In the genomic region with DNA sequence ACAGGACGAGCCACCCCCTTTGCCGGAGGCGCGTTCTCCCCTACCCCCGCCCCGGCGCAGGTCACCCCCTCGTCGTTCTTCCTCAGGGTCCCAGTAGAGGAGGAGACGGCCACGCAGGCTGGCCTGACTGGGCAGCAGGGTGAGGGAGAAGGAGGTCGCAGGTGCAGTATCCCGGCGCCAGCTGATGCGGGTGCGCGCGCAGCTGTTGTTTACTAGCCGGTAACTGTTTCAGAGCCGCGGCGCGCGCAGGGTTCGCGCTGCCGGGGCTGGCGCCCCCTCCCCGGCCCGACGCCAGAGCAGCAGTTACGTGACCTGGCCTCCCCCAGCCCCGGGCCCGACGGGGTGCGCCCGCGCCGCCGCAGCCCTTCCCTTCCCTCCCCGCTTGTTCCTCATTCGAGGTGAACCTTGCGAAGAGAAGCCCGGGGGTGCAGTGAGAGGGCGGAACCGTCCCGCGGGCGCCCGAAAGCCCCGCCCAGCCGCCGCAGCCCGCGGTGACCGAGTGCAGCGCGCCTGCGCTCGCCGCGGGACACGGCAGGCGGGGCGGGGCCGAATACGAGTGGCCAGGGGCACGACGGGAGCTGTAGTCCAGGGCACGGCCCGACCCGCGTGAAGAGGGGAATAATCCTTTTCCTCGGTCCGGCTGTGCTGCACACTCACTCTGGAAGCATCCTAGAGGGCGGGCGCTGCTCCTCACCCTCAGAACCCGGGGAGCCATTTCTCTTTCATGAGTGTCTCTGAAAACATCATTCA, we compare ENCODE assay signal across 1 cellular context.
TF ChIP-seq lines count a peak whose summit lies in the region.

SLC12A6 (minus strand) TSS at position 225 of the 750 bp plus-strand sequence. CDS start 1,101 bp downstream, outside the sequence.

TF ChIP-seq in K562, 482 proteins besides CTCF, POLR2A, EP300 and RAD21 (continued from another document and continues in another):
- TF ChIP-seq POU5F1 (IDR thresholded peaks at IDR 0.05; ENCODE audit: borderline replicate concordance, low read depth, low read length, partially characterized antibody) (no peak), YY1 (IDR thresholded peaks at IDR 0.05; ENCODE audit: borderline replicate concordance in 1 of 3, control insufficient read depth in 1 of 3, extremely low read depth in 1 of 3, insufficient read depth in 3 of 3, insufficient read length in 1 of 3, insufficient replicate concordance in 2 of 3, low read depth in 1 of 3, low read length in 2 of 3) (peak in 1 of 3 experiments; percentile 52), GABPA (tag; conservative IDR thresholded peaks at IDR 0.05; ENCODE audit: low read depth) (peak; percentile 11; the same call in 1 of the 2 replicates), GATAD2B (IDR thresholded peaks at IDR 0.05; ENCODE audit: borderline replicate concordance) (0 out of 2 replicates have a peak, but pooled peaks have one; percentile 51), BRD4 (IDR thresholded peaks at IDR 0.05) (no peak), LCOR (CRISPR knock-in tag; IDR thresholded peaks at IDR 0.05) (no peak), POLR2H (tag; IDR thresholded peaks at IDR 0.05; ENCODE audit: low read depth) (no peak), TAL1 (IDR thresholded peaks at IDR 0.05) (no peak), SIN3B (IDR thresholded peaks at IDR 0.05; ENCODE audit: low read depth) (peak; percentile 72), ZNF407 (IDR thresholded peaks at IDR 0.05; ENCODE audit: low read depth) (no peak), FOXK2 (conservative IDR thresholded peaks at IDR 0.05 in 1 of 2, IDR thresholded peaks at IDR 0.05 in 1 of 2; ENCODE audit: low read depth in 2 of 2) (peak; percentile 78 to 81; a peak in 3 of 4 replicates), ZNF143 (CRISPR knock-in tag; IDR thresholded peaks at IDR 0.05) (peak; percentile 85), NRF1 (conservative IDR thresholded peaks at IDR 0.05 in 1 of 2, IDR thresholded peaks at IDR 0.05 in 1 of 2) (peak; percentile 96), SRF (CRISPR knock-in tag; IDR thresholded peaks at IDR 0.05) (no peak), ZNF655 (CRISPR knock-in tag; IDR thresholded peaks at IDR 0.05) (no peak), ZNF212 (CRISPR knock-in tag; IDR thresholded peaks at IDR 0.05) (no peak), ESRRA (IDR thresholded peaks at IDR 0.05; ENCODE audit: borderline replicate concordance, low read depth) (peak; percentile 47; the same call in 1 of the 2 replicates), NR1H2 (CRISPR knock-in tag; IDR thresholded peaks at IDR 0.05) (no peak), JUND (IDR thresholded peaks at IDR 0.05; ENCODE audit: borderline replicate concordance, low read depth, low read length) (peak; percentile 8; the same call in 1 of the 2 replicates), JUND (tag; IDR thresholded peaks at IDR 0.05; ENCODE audit: borderline replicate concordance, low read depth, low read length) (no peak; the same call in 2 of the 3 replicates), ZNF134 (CRISPR knock-in tag; conservative IDR thresholded peaks at IDR 0.05) (no peak), KLF13 (tag; IDR thresholded peaks at IDR 0.05; ENCODE audit: borderline replicate concordance, low read depth) (0 out of 2 replicates have a peak, but pooled peaks have one; percentile 25), HNRNPH1 (optimal IDR thresholded peaks at IDR 0.05; ENCODE audit: low read depth, low read length) (no peak), CREB3 (tag; conservative IDR thresholded peaks at IDR 0.05; ENCODE audit: low read depth) (no peak), ZNF232 (CRISPR knock-in tag; IDR thresholded peaks at IDR 0.05) (no peak), FOXP4 (CRISPR knock-in tag; IDR thresholded peaks at IDR 0.05; ENCODE audit: borderline replicate concordance) (peak; percentile 88; the same call in 1 of the 2 replicates), MYBL2 (IDR thresholded peaks at IDR 0.05; ENCODE audit: low read depth) (no peak), MYBL2 (CRISPR knock-in tag; IDR thresholded peaks at IDR 0.05; ENCODE audit: borderline replicate concordance) (no peak), CCAR2 (IDR thresholded peaks at IDR 0.05; ENCODE audit: low read depth, low read length) (no peak), ETV6 (IDR thresholded peaks at IDR 0.05; ENCODE audit: borderline replicate concordance in 1 of 2, low read depth in 2 of 2, low read length in 1 of 2) (no peak), ETV6 (CRISPR knock-in tag; IDR thresholded peaks at IDR 0.05; ENCODE audit: borderline replicate concordance) (no peak), CTCFL (IDR thresholded peaks at IDR 0.05; ENCODE audit: borderline replicate concordance, insufficient read depth, low read depth, low read length, poor library complexity, severe bottlenecking) (no peak)
- TF ChIP-seq, protein P1, sequence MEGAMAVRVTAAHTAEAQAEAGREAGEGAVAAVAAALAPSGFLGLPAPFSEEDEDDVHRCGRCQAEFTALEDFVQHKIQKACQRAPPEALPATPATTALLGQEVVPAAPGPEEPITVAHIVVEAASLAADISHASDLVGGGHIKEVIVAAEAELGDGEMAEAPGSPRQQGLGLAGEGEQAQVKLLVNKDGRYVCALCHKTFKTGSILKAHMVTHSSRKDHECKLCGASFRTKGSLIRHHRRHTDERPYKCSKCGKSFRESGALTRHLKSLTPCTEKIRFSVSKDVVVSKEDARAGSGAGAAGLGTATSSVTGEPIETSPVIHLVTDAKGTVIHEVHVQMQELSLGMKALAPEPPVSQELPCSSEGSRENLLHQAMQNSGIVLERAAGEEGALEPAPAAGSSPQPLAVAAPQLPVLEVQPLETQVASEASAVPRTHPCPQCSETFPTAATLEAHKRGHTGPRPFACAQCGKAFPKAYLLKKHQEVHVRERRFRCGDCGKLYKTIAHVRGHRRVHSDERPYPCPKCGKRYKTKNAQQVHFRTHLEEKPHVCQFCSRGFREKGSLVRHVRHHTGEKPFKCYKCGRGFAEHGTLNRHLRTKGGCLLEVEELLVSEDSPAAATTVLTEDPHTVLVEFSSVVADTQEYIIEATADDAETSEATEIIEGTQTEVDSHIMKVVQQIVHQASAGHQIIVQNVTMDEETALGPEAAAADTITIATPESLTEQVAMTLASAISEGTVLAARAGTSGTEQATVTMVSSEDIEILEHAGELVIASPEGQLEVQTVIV (CRISPR knock-in tag; IDR thresholded peaks at IDR 0.05; ENCODE audit: borderline replicate concordance), result no peak
- TF ChIP-seq, protein P2, sequence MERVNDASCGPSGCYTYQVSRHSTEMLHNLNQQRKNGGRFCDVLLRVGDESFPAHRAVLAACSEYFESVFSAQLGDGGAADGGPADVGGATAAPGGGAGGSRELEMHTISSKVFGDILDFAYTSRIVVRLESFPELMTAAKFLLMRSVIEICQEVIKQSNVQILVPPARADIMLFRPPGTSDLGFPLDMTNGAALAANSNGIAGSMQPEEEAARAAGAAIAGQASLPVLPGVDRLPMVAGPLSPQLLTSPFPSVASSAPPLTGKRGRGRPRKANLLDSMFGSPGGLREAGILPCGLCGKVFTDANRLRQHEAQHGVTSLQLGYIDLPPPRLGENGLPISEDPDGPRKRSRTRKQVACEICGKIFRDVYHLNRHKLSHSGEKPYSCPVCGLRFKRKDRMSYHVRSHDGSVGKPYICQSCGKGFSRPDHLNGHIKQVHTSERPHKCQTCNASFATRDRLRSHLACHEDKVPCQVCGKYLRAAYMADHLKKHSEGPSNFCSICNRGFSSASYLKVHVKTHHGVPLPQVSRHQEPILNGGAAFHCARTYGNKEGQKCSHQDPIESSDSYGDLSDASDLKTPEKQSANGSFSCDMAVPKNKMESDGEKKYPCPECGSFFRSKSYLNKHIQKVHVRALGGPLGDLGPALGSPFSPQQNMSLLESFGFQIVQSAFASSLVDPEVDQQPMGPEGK (CRISPR knock-in tag; IDR thresholded peaks at IDR 0.05; ENCODE audit: borderline replicate concordance), result no peak
